ENCODE assay signal across 27 cellular contexts in the genomic region with DNA sequence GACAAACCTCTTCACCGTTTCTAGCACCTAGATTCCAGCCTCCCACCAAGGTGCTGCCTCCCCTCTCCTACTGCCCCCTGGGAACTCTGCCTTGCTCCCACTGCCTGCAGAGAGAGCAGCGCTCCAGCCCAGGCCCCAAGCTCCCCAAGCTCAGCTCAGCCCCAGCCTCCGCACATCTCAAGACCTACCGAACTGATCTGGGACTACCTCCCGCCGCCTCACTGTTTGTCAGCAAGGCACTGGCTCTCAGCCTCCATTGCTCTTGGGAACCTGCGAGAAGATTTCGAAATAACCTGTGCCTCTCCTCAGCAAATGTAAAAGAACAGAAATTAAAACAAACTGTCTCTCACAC.
DNase-seq lines count a peak whose midpoint lies in the region; ATAC-seq, FAIRE-seq and TF ChIP-seq lines count a peak whose summit lies in the region.
"Had no signal": no experiment of that assay in that cellular context is flagged by ENCODE, and none has a peak within 500 bp of the region (broad histone marks: within the 10 kb centered on the region; RNA-seq: fewer than 3 reads in every experiment).

No MANE protein-coding gene starts in this region.

- intact Hi-C loops in cardiac septum (cut with DNase I) (no loop called here), Right ventricle myocardium superior (cut with DNase I) (no loop called here), aorta (cut with DNase I) (no loop called here)
- intact Hi-C loops in activated CD8-positive, alpha-beta T cell treated with anti-CD3 and anti-CD28 coated beads for 36 hours (cut with micrococcal nuclease): no loop called here

- H3K27me3 Mint-ChIP-seq in activated CD8-positive, alpha-beta T cell treated with anti-CD3 and anti-CD28 coated beads for 36 hours: no peaks in the 10 kb centered on the region
- H3K27me3 Mint-ChIP-seq: activated B cell treated with CpG ODN at 0.5 μM for 24 hours had no signal

- no peak overlapping the region for H3K4ac ChIP-seq in H1 (replicated peaks; ENCODE audit: insufficient read length, low read depth, low read length)

- no peak overlapping the region for H3K4me2 ChIP-seq in H1 (ENCODE audit: insufficient read depth in 1 of 2, low read depth in 2 of 2, low read length in 2 of 2)

- DNase-seq in cardiac septum (ENCODE audit: low spot score) (peak; percentile 7), Right ventricle myocardium superior (no peak), H1 (ENCODE audit: low read depth in 1 of 2, low spot score in 2 of 2) (no peak), aorta (peak; percentile 26 to 63), pons (ENCODE audit: low spot score) (no peak), OCI-M1 (lab: John Stamatoyannopoulos, UW) (no peak)
- DNase-seq in activated CD8-positive, alpha-beta T cell treated with anti-CD3 and anti-CD28 coated beads for 36 hours: no peak
- DNase-seq: activated B cell treated with CpG ODN at 0.5 μM for 24 hours; body of pancreas; CD8-positive, alpha-beta memory T cell; DMS153; effector CD8-positive, alpha-beta T cell; foreskin melanocyte; GDM1; immature natural killer cell; left ventricle myocardium inferior; midbrain; NCI-H1417 treated with DMSO at 0.1 percent for 48 hours; NCI-H2107; NCI-H510A; NK-92 treated with Interleukin-12 subunit alpha and Interleukin-12 subunit beta, amount 100 ng/mL, for 24 hours; T-helper 9 cell; testis had no signal

- no peak overlapping the region for H3K9ac ChIP-seq in H1 (replicated peaks in 1 of 4; ENCODE audit: extremely low read depth in 1 of 4, low read depth in 3 of 4, low read length in 3 of 4)

- H3K9me3 Mint-ChIP-seq in activated CD8-positive, alpha-beta T cell treated with anti-CD3 and anti-CD28 coated beads for 36 hours: peaks cover 11% of the 10 kb centered on the region
- H3K9me3 Mint-ChIP-seq: immature natural killer cell had no signal

- no peak overlapping the region for H4K91ac ChIP-seq in H1 (replicated peaks; ENCODE audit: insufficient read length, low read length)

- H3K23me2 ChIP-seq in H1 (ENCODE audit: low read depth, low read length): 0 out of 2 replicates have a peak, but pooled peaks cover 2% of the 10 kb centered on the region

- no peaks in the 10 kb centered on the region for H4K20me1 ChIP-seq in H1 (replicated peaks in 1 of 2; ENCODE audit: control insufficient read depth in 1 of 2, insufficient read depth in 2 of 2, low read length in 2 of 2)

- H4K5ac ChIP-seq in H1 (ENCODE audit: insufficient read length, low read depth, low read length): no peak overlapping the region

- FAIRE-seq in H1 (lab: Jason Lieb, UNC): no peak
- FAIRE-seq: RCC 7860 had no signal

- no peaks in the 10 kb centered on the region for H3K79me2 ChIP-seq in H1 (ENCODE audit: control insufficient read depth in 1 of 2, insufficient read depth in 2 of 2, low read length in 2 of 2)

- H3K27me3 ChIP-seq in H1 (replicated peaks in 1 of 4; ENCODE audit: control insufficient read depth in 3 of 4, extremely low read depth in 1 of 4, insufficient read depth in 3 of 4, low read length in 3 of 4) (no peaks in the 10 kb centered on the region), aorta (ENCODE audit: control insufficient read depth in 1 of 2, insufficient read depth in 2 of 2, low read length in 1 of 2) (no peaks in the 10 kb centered on the region)
- H3K27me3 ChIP-seq: body of pancreas, testis had no signal

- H3K14ac ChIP-seq in H1 (ENCODE audit: insufficient read length): no peak overlapping the region

- H3K4me3 Mint-ChIP-seq in activated CD8-positive, alpha-beta T cell treated with anti-CD3 and anti-CD28 coated beads for 36 hours: peak overlapping the region; percentile 62
- H3K4me3 Mint-ChIP-seq: activated B cell treated with CpG ODN at 0.5 μM for 24 hours; CD8-positive, alpha-beta memory T cell; immature natural killer cell had no signal

- TF ChIP-seq POLR2A in H1 (IDR thresholded peaks at IDR 0.05; ENCODE audit: control extremely low read depth in 1 of 2, low read depth in 2 of 2, low read length in 2 of 2): no peak

- no peak overlapping the region for H3K56ac ChIP-seq in H1 (replicated peaks; ENCODE audit: insufficient read length, low read depth, low read length)

- H2BK12ac ChIP-seq in H1 (ENCODE audit: low read depth, low read length): no peak overlapping the region

- peak overlapping the region; percentile 91 for H3K27ac Mint-ChIP-seq in activated CD8-positive, alpha-beta T cell treated with anti-CD3 and anti-CD28 coated beads for 36 hours
- H3K27ac Mint-ChIP-seq: activated B cell treated with CpG ODN at 0.5 μM for 24 hours, progenitor cell of endocrine pancreas had no signal

- no peak overlapping the region for H2BK120ac ChIP-seq in H1 (replicated peaks; ENCODE audit: low read depth, low read length)

- H3K4me3 ChIP-seq in H1 (ENCODE audit: extremely low read depth in 1 of 4, insufficient read depth in 2 of 4, low read depth in 3 of 4, low read length in 4 of 4) (no peak overlapping the region), aorta (ENCODE audit: low read length in 2 of 2) (no peak overlapping the region)
- H3K4me3 ChIP-seq: body of pancreas, HAP-1, left ventricle myocardium inferior, testis had no signal

- no peak overlapping the region for H2AK5ac ChIP-seq in H1 (ENCODE audit: low read depth, low read length)

- TF ChIP-seq RAD21 in H1 (IDR thresholded peaks at IDR 0.05 in 1 of 2, conservative IDR thresholded peaks at IDR 0.05 in 1 of 2; ENCODE audit: low read depth in 2 of 2, low read length in 2 of 2): no peak

- no peak overlapping the region for H4K8ac ChIP-seq in H1 (ENCODE audit: extremely low read depth, insufficient read depth, low read length)

- peak overlapping the region; percentile 32; the same call in 1 of the 2 replicates for H3K18ac ChIP-seq in H1 (ENCODE audit: extremely low read depth, low read length)

- peaks cover 63% of the 10 kb centered on the region for H3K4me1 Mint-ChIP-seq in activated CD8-positive, alpha-beta T cell treated with anti-CD3 and anti-CD28 coated beads for 36 hours (ENCODE audit: low read depth)
- H3K4me1 Mint-ChIP-seq: activated B cell treated with CpG ODN at 0.5 μM for 24 hours had no signal

- CTCF ChIA-PET in activated CD8-positive, alpha-beta T cell treated with anti-CD3 and anti-CD28 coated beads for 36 hours (lab: Charles Lee): interaction anchor here (2.1 to 3.7 kb wide), 3 partner anchors 12 to 37 kb away, joined by 5 to 36 read pairs (median 9); no protein-coding TSS in a partner anchor
- CTCF ChIA-PET in H1 (lab: Charles Lee; ENCODE audit: partially characterized antibody): interaction anchor here (1.6 kb wide), 1 partner anchor 12 kb away, joined by 5 read pairs; no protein-coding TSS in a partner anchor

- no peaks in the 10 kb centered on the region for H3K9me3 ChIP-seq in H1 (ENCODE audit: insufficient read depth in 2 of 2, low read depth in 1 of 2, low read length in 1 of 2)
- no peaks in the 10 kb centered on the region for H3K9me3 ChIP-seq in aorta (ENCODE audit: control insufficient read depth, low read length)
- H3K9me3 ChIP-seq: body of pancreas, HAP-1, left ventricle myocardium inferior, testis had no signal

- TF ChIP-seq CTCF in activated CD8-positive, alpha-beta T cell treated with anti-CD3 and anti-CD28 coated beads for 36 hours (IDR thresholded peaks at IDR 0.05): no peak
- no peak for TF ChIP-seq CTCF in H1 (IDR thresholded peaks at IDR 0.05; ENCODE audit: control extremely low read depth in 1 of 3, insufficient read depth in 1 of 3, low read depth in 1 of 3, low read length in 3 of 3)

- POLR2A ChIA-PET in activated CD8-positive, alpha-beta T cell treated with anti-CD3 and anti-CD28 coated beads for 36 hours (lab: Charles Lee): no interaction called here
- POLR2A ChIA-PET in H1 (lab: Charles Lee; ENCODE audit: partially characterized antibody): no interaction called here

- H3K4me1 ChIP-seq in H1 (replicated peaks in 1 of 4; ENCODE audit: control insufficient read depth in 3 of 4, insufficient read depth in 4 of 4, low read length in 3 of 4) (no peaks in the 10 kb centered on the region; a peak in 1 of 7 replicates), aorta (ENCODE audit: control insufficient read depth in 1 of 2, insufficient read depth in 2 of 2, low read length in 2 of 2) (no peaks in the 10 kb centered on the region)
- H3K4me1 ChIP-seq: body of pancreas, HAP-1, left ventricle myocardium inferior, testis had no signal

- no peak for TF ChIP-seq EP300 in H1 (IDR thresholded peaks at IDR 0.05; ENCODE audit: borderline replicate concordance in 1 of 2, low read depth in 2 of 2, low read length in 2 of 2)

- ATAC-seq in Right ventricle myocardium superior (ENCODE audit: poor library complexity) (no peak), aorta (ENCODE audit: low FRiP score) (no peak)
- no peak for ATAC-seq in activated CD8-positive, alpha-beta T cell treated with anti-CD3 and anti-CD28 coated beads for 36 hours
- ATAC-seq: body of pancreas, esophagus mucosa had no signal

- 84% methylated on average over 8 of the region's 8 CpGs; no CpG with 5 or more reads in 1 of the 2 experiments for WGBS in H1 (ENCODE audit: extremely low coverage in 1 of 2, insufficient coverage in 1 of 2, insufficient read length in 1 of 2, insufficient replicate concordance in 2 of 2, low coverage in 1 of 2, low lambda C conversion rate in 2 of 2, missing lambda C conversion rate in 1 of 2), 2 experiments
- 87 to 93% methylated on average over 8 of the region's 8 CpGs for WGBS in aorta, 2 donors

- H3K36me3 Mint-ChIP-seq in activated CD8-positive, alpha-beta T cell treated with anti-CD3 and anti-CD28 coated beads for 36 hours (ENCODE audit: low read depth): peaks cover 21% of the 10 kb centered on the region
- H3K36me3 Mint-ChIP-seq: CD8-positive, alpha-beta memory T cell had no signal

- H2BK20ac ChIP-seq in H1 (ENCODE audit: low read length): no peak overlapping the region

- H3K79me1 ChIP-seq in H1 (ENCODE audit: low read depth, low read length): no peaks in the 10 kb centered on the region

- no peak overlapping the region for H3K23ac ChIP-seq in H1 (ENCODE audit: insufficient read length)

- no peak overlapping the region for H2BK15ac ChIP-seq in H1 (ENCODE audit: low read length)

- H2AFZ ChIP-seq in H1 (ENCODE audit: low read length): no peak overlapping the region

- no peak overlapping the region for H2BK5ac ChIP-seq in H1 (ENCODE audit: low read depth, low read length)

- H3K27ac ChIP-seq in H1 (ENCODE audit: low read depth, low read length) (no peak overlapping the region), aorta (ENCODE audit: low read depth in 1 of 2, low read length in 2 of 2) (no peak overlapping the region)
- H3K27ac ChIP-seq: body of pancreas, left ventricle myocardium inferior, testis had no signal

- H3K36me3 ChIP-seq in H1 (ENCODE audit: control insufficient read depth in 2 of 4, insufficient read depth in 4 of 4, low read length in 3 of 4): no peaks in the 10 kb centered on the region
- no peaks in the 10 kb centered on the region for H3K36me3 ChIP-seq in aorta (ENCODE audit: control insufficient read depth in 1 of 2, insufficient read depth in 2 of 2, low read length in 1 of 2)
- H3K36me3 ChIP-seq: HAP-1, left ventricle myocardium inferior had no signal

TF ChIP-seq in H1, 55 proteins besides CTCF, POLR2A, EP300 and RAD21:
- no peak for TF ChIP-seq SRF (IDR thresholded peaks at IDR 0.05; ENCODE audit: low read depth, low read length)
- TF ChIP-seq ASH2L (IDR thresholded peaks at IDR 0.05; ENCODE audit: low read length): no peak
- no peak for TF ChIP-seq SIRT6 (IDR thresholded peaks at IDR 0.05; ENCODE audit: low read length)
- TF ChIP-seq POU5F1 (IDR thresholded peaks at IDR 0.05; ENCODE audit: low read depth, low read length): no peak

Comparison
In these comparisons a context has a peak if more than half of its experiments do, and no peak if none do; other contexts are left out.
1. DNase-seq: peak in cardiac septum (single experiment) and aorta (2 of 2); none in Right ventricle myocardium superior (single experiment), activated CD8-positive, alpha-beta T cell treated with anti-CD3 and anti-CD28 coated beads for 36 hours (single experiment), H1 (0 of 2), pons (single experiment) and OCI-M1 (single experiment).